ENCODE assay signal across 1 cellular context in the genomic region with DNA sequence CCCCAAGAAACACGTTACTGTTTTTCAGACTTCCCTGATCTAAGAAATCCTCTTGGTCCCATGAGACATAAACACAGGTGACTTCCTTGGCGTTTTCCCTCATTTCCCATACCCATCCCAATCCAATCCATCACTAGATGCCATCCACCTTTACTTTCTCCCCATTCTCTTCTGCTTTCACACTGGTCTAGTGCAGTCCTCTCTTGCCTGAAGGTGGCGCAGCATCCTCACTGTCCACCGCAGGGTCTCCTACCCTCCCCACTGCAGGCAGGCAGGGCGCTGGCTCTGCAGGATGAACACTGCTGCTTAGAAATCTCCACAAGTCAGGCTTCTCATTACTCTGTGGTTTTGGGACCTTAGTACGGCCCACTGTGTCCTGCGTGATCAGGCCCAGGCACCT.
TF ChIP-seq lines count a peak whose summit lies in the region.

No MANE protein-coding gene starts in this region.

TF ChIP-seq in GM23338, 12 proteins besides CTCF, POLR2A, EP300 and RAD21 (continued from another document):
- TF ChIP-seq, protein P1, sequence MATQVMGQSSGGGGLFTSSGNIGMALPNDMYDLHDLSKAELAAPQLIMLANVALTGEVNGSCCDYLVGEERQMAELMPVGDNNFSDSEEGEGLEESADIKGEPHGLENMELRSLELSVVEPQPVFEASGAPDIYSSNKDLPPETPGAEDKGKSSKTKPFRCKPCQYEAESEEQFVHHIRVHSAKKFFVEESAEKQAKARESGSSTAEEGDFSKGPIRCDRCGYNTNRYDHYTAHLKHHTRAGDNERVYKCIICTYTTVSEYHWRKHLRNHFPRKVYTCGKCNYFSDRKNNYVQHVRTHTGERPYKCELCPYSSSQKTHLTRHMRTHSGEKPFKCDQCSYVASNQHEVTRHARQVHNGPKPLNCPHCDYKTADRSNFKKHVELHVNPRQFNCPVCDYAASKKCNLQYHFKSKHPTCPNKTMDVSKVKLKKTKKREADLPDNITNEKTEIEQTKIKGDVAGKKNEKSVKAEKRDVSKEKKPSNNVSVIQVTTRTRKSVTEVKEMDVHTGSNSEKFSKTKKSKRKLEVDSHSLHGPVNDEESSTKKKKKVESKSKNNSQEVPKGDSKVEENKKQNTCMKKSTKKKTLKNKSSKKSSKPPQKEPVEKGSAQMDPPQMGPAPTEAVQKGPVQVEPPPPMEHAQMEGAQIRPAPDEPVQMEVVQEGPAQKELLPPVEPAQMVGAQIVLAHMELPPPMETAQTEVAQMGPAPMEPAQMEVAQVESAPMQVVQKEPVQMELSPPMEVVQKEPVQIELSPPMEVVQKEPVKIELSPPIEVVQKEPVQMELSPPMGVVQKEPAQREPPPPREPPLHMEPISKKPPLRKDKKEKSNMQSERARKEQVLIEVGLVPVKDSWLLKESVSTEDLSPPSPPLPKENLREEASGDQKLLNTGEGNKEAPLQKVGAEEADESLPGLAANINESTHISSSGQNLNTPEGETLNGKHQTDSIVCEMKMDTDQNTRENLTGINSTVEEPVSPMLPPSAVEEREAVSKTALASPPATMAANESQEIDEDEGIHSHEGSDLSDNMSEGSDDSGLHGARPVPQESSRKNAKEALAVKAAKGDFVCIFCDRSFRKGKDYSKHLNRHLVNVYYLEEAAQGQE (IDR thresholded peaks at IDR 0.05; ENCODE audit: unreplicated experiment) = no peak
- TF ChIP-seq POLR2AphosphoS5 (IDR thresholded peaks at IDR 0.05; ENCODE audit: low read depth) (no peak), ZNF462 (CRISPR knock-in tag; IDR thresholded peaks at IDR 0.05) (no peak)
